ENCODE assay signal across 21 cellular contexts in the genomic region with DNA sequence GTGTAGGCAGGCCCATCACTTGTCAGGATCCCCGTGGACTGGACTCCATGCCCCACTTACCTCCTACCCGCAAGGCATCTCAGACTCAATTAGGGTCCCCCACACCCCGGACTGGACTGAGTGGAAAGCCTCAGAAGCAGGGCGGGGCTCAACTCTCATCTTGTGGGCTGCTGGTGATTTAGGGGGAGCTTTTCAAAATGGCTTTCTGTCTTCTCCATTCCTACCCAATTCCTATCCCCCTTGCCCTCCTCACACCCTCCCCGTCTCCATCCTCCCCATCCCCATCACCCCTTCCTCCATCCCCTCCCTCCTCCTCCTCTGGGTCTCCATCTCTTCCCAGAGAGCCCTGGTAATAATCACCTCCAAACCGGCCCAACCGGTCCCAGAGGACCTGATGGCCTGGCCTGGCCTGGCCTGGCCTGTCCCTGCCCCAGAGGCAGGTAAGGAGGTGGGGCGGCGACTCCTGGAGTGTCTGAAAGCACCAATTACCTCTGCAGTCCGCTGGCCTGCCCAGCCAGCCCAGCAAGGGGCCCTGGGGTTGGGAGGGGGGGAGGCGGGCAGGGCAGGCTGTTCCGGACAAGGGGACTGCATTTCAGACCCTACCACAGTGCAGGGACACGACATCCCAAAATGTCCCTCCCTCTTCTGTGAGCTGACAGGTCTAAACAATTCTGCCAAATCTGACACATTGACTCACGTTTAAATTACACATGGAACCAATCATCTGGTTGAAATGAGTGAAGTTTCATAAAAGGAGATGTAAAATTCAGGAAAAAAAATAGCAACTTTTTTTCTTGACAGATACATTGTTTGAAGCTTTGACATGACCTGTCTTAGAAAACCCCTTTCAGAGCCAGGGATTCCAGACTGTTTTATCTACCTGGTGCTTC. TPM values are rescaled to one million over a fixed set of nuclear protein-coding genes. Genes with fewer than 3 reads are reported as not detected.
DNase-seq lines count a peak whose midpoint lies in the region; ATAC-seq and TF ChIP-seq lines count a peak whose summit lies in the region.
"Had no signal": no experiment of that assay in that cellular context is flagged by ENCODE, and none has a peak within 500 bp of the region (broad histone marks: within the 10 kb centered on the region; RNA-seq: fewer than 3 reads in every experiment).

No MANE protein-coding gene starts in this region.

- no peak overlapping the region for H3K27ac ChIP-seq in GM23248
- no peak overlapping the region for H3K27ac ChIP-seq in foreskin keratinocyte
- H3K27ac ChIP-seq in neuronal stem cell (replicated peaks; ENCODE audit: low read length) = no peak overlapping the region
- H3K27ac ChIP-seq in OCI-LY7 (ENCODE audit: low read depth, low read length, poor library complexity, severe bottlenecking) = no peak overlapping the region
- H3K27ac ChIP-seq: WERI-Rb-1 had no signal

- POLR2A ChIA-PET in OCI-LY7 (lab: Charles Lee) = interaction anchor here (1.0 kb wide), 1 partner anchor 393 kb away, joined by 3 read pairs; no protein-coding TSS in a partner anchor

- H2BK120ac ChIP-seq in neuronal stem cell (ENCODE audit: low read depth, low read length) = no peak overlapping the region

- no peak overlapping the region for H2AK5ac ChIP-seq in neuronal stem cell (ENCODE audit: low read depth, low read length)

- peak; percentile 36 for ATAC-seq in foreskin keratinocyte
- ATAC-seq in GM18517 (IDR thresholded peaks at IDR 0.05; ENCODE audit: unreplicated experiment) = no peak
- ATAC-seq: activated T-helper 17 cell treated with anti-CD3 and anti-CD28 coated beads, Interleukin-2, amount 50 U/mL, for 72 hours; SK-N-SH treated with all-trans-retinoic acid at 6 μM for 48 hours had no signal

- H3K9ac ChIP-seq in GM23248 = no peak overlapping the region
- H3K9ac ChIP-seq in neuronal stem cell (ENCODE audit: low read depth, low read length, poor library complexity) = no peak overlapping the region

- no peaks in the 10 kb centered on the region for H3K36me3 ChIP-seq in GM23248 (ENCODE audit: low read depth)
- H3K36me3 ChIP-seq in neuronal stem cell (replicated peaks in 1 of 2; ENCODE audit: control insufficient read depth in 2 of 2, insufficient read depth in 2 of 2, low read length in 2 of 2) = peaks cover 0 to 3% of the 10 kb centered on the region in 2 donors
- no peaks in the 10 kb centered on the region for H3K36me3 ChIP-seq in OCI-LY7 (ENCODE audit: insufficient read depth, low read length)
- H3K36me3 ChIP-seq: esophagus squamous epithelium, WERI-Rb-1 had no signal

- no peak overlapping the region for H2BK5ac ChIP-seq in neuronal stem cell (ENCODE audit: low read length)

- H2BK15ac ChIP-seq in neuronal stem cell (ENCODE audit: low read length) = no peak overlapping the region

- in situ Hi-C loops in GM23248 (cut with MboI) = no loop called here

- no peak overlapping the region for H3K14ac ChIP-seq in neuronal stem cell (ENCODE audit: low read length)

- intact Hi-C loops in OCI-LY7 (cut with micrococcal nuclease; ENCODE audit: unreplicated experiment) = no loop called here

- peaks cover 6% of the 10 kb centered on the region; the same call in 1 of the 2 replicates for H3K4me1 ChIP-seq in GM23248 (ENCODE audit: insufficient read depth)
- H3K4me1 ChIP-seq in foreskin keratinocyte = no peaks in the 10 kb centered on the region
- peaks cover 0 to 2% of the 10 kb centered on the region in 2 donors for H3K4me1 ChIP-seq in neuronal stem cell (ENCODE audit: control insufficient read depth in 2 of 2, insufficient read depth in 1 of 2, low read depth in 1 of 2, low read length in 2 of 2)
- H3K4me1 ChIP-seq in OCI-LY7 (ENCODE audit: insufficient read depth, low read length, poor library complexity, severe bottlenecking) = no peaks in the 10 kb centered on the region

- no peak overlapping the region for H4K91ac ChIP-seq in neuronal stem cell (ENCODE audit: low read depth, low read length, poor library complexity)

- no peak overlapping the region for H3K4me2 ChIP-seq in GM23248 (ENCODE audit: unreplicated experiment)
- no peak overlapping the region for H3K4me2 ChIP-seq in neuronal stem cell (ENCODE audit: insufficient read depth, low read length, poor library complexity, severe bottlenecking)
- H3K4me2 ChIP-seq in OCI-LY7 (ENCODE audit: low read length) = no peak overlapping the region

- no peak overlapping the region for H3K4ac ChIP-seq in neuronal stem cell (ENCODE audit: low read length)

- TF ChIP-seq POLR2A in erythroblast (IDR thresholded peaks at IDR 0.05; ENCODE audit: low read length) = no peak

- H3K18ac ChIP-seq in neuronal stem cell (ENCODE audit: low read length) = peak overlapping the region; percentile 39

- no peak overlapping the region for H2BK12ac ChIP-seq in neuronal stem cell (ENCODE audit: low read length)

- CTCF ChIA-PET in OCI-LY7 (lab: Charles Lee; ENCODE audit: unreplicated experiment) = no interaction called here

- no peak overlapping the region for H4K8ac ChIP-seq in neuronal stem cell (ENCODE audit: low read depth, low read length)

- no peaks in the 10 kb centered on the region for H3K79me1 ChIP-seq in neuronal stem cell (ENCODE audit: low read depth, low read length)

- DNase-seq in GM23248 = peak; percentile 19
- peak; percentile 93 for DNase-seq in NCI-H748 (lab: John Stamatoyannopoulos, UW; ENCODE audit: unreplicated experiment)
- peak in 1 of 2 donors; percentile 13 for DNase-seq in foreskin keratinocyte
- DNase-seq in neuronal stem cell (ENCODE audit: low spot score) = no peak
- DNase-seq in erythroblast (lab: John Stamatoyannopoulos, UW) = no peak
- DNase-seq in OCI-LY7 (ENCODE audit: low spot score) = no peak
- DNase-seq in activated naive CD4-positive, alpha-beta T cell treated with anti-CD3 and anti-CD28 coated beads, Interleukin-2, amount 50 U/mL, for 16 hours = no peak
- DNase-seq: activated CD8-positive, alpha-beta memory T cell treated with anti-CD3 and anti-CD28 coated beads, Interleukin-2, amount 50 U/mL, for 4 hours; effector CD8-positive, alpha-beta T cell; esophagus squamous epithelium; HFFc6; NCI-H1092; NCI-H2029 treated with DMSO at 0.1 percent for 48 hours; NCI-H345; NK-92 treated with Interleukin-12 subunit alpha and Interleukin-12 subunit beta, amount 100 ng/mL, for 24 hours; RPMI8226; substantia nigra; WERI-Rb-1 had no signal

- 48 to 52% methylated on average over 11 to 14 of the region's 14 CpGs for WGBS in GM23248 (ENCODE audit: low coverage in 1 of 2, low lambda C conversion rate in 2 of 2, missing lambda C conversion rate in 2 of 2), 2 experiments
- WGBS in neuronal stem cell (ENCODE audit: extremely low coverage in 2 of 2, insufficient read length in 2 of 2, insufficient replicate concordance in 1 of 2), 2 donors = no CpG with 5 or more reads among the region's 14 CpGs

- peaks cover 5% of the 10 kb centered on the region; the same call in 1 of the 2 replicates for H3F3A ChIP-seq in GM23248 (ENCODE audit: insufficient read depth)

- H3K79me2 ChIP-seq in GM23248 (ENCODE audit: insufficient read depth) = no peaks in the 10 kb centered on the region
- no peaks in the 10 kb centered on the region for H3K79me2 ChIP-seq in OCI-LY7 (ENCODE audit: insufficient read depth, low read depth, low read length)

- no TSS peak for BruUV-seq in OCI-LY7 (replicated peaks; lab: Mats Ljungman, UMichigan)

- H2AFZ ChIP-seq in GM23248 (no peak overlapping the region), neuronal stem cell (ENCODE audit: low read length) (no peak overlapping the region), OCI-LY7 (ENCODE audit: low read length) (no peak overlapping the region)

- H3K9me3 ChIP-seq in GM23248 (ENCODE audit: low read depth) = no peaks in the 10 kb centered on the region
- peaks cover 0 to 3% of the 10 kb centered on the region in 2 donors for H3K9me3 ChIP-seq in neuronal stem cell (replicated peaks in 1 of 2; ENCODE audit: control insufficient read depth in 2 of 2, insufficient read depth in 1 of 2, low read depth in 1 of 2, low read length in 2 of 2)
- H3K9me3 ChIP-seq in OCI-LY7 (ENCODE audit: low read length) = no peaks in the 10 kb centered on the region
- H3K9me3 ChIP-seq: esophagus squamous epithelium had no signal

- TF ChIP-seq CTCF in foreskin keratinocyte (conservative IDR thresholded peaks at IDR 0.05) = no peak
- no peak for TF ChIP-seq CTCF in OCI-LY7 (conservative IDR thresholded peaks at IDR 0.05; ENCODE audit: low read length)

- H4K20me1 ChIP-seq in GM23248 (ENCODE audit: insufficient read depth) = no peaks in the 10 kb centered on the region
- no peaks in the 10 kb centered on the region for H4K20me1 ChIP-seq in OCI-LY7 (ENCODE audit: insufficient read depth, low read length)

- H3K23ac ChIP-seq in neuronal stem cell (ENCODE audit: low read depth, low read length, poor library complexity) = no peak overlapping the region

- H3K27me3 ChIP-seq in GM23248 (replicated peaks; ENCODE audit: insufficient read depth) (no peaks in the 10 kb centered on the region; the same call in 1 of the 2 replicates), foreskin keratinocyte (peaks cover 4% of the 10 kb centered on the region), neuronal stem cell (ENCODE audit: control insufficient read depth in 3 of 3, insufficient read depth in 3 of 3, low read depth in 1 of 3, low read length in 3 of 3) (peaks cover 0 to 2% (median 0%) of the 10 kb centered on the region in 3 experiments)
- H3K27me3 ChIP-seq: esophagus squamous epithelium had no signal

- H3K9me2 ChIP-seq in GM23248 (ENCODE audit: insufficient read depth) = no peaks in the 10 kb centered on the region
- no peaks in the 10 kb centered on the region for H3K9me2 ChIP-seq in OCI-LY7 (ENCODE audit: insufficient read depth, low read length)

- no peak overlapping the region for H3K4me3 ChIP-seq in GM23248
- H3K4me3 ChIP-seq in neuronal stem cell (ENCODE audit: low read length in 2 of 2) = no peak overlapping the region
- no peak overlapping the region for H3K4me3 ChIP-seq in OCI-LY7 (ENCODE audit: low read depth, low read length, poor library complexity, severe bottlenecking)
- H3K4me3 ChIP-seq: esophagus squamous epithelium had no signal

RNA-seq across cellular contexts. Expression of a gene that starts 24.8 kb away (rescaled TPM):
- total RNA-seq in GM23248 (2014; rRNA removed; shearing (Covaris generic)) = 1.8 and 1.9 TPM in 2 replicates
- polyA plus RNA-seq in GM23248 (2016; fragmentation: Nextera tagmentation; extraction: Ambion mirVana) = 3.8 and 4.4 TPM in 2 replicates
- total RNA-seq in foreskin keratinocyte = 0.18 and 0.34 TPM in 2 replicates
- polyA plus RNA-seq in foreskin keratinocyte = 0.07 and 0.12 TPM in 2 replicates
- 1.4 TPM for polyA plus RNA-seq in neuronal stem cell (2013, experiment 1 of 2)
- 1.6 TPM for polyA plus RNA-seq in neuronal stem cell (2013, experiment 2 of 2)
- not detected in 2 replicates for total RNA-seq in OCI-LY7 (2014; rRNA removed; shearing (Covaris generic))
- not detected in 2 replicates for total RNA-seq in OCI-LY7 (2022)
- total RNA-seq: activated T-helper 17 cell treated with anti-CD3 and anti-CD28 coated beads, Interleukin-2, amount 50 U/mL, for 72 hours had no signal

Comparison
In these comparisons a context has a peak if more than half of its experiments do, and no peak if none do; other contexts are left out.
1. DNase-seq: peak in GM23248 (single experiment) and NCI-H748 (single experiment); none in neuronal stem cell (single experiment), erythroblast (0 of 2), OCI-LY7 (single experiment) and activated naive CD4-positive, alpha-beta T cell treated with anti-CD3 and anti-CD28 coated beads, Interleukin-2, amount 50 U/mL, for 16 hours (single experiment).